2 cellular contexts compared by ENCODE assay signal in the genomic region with DNA sequence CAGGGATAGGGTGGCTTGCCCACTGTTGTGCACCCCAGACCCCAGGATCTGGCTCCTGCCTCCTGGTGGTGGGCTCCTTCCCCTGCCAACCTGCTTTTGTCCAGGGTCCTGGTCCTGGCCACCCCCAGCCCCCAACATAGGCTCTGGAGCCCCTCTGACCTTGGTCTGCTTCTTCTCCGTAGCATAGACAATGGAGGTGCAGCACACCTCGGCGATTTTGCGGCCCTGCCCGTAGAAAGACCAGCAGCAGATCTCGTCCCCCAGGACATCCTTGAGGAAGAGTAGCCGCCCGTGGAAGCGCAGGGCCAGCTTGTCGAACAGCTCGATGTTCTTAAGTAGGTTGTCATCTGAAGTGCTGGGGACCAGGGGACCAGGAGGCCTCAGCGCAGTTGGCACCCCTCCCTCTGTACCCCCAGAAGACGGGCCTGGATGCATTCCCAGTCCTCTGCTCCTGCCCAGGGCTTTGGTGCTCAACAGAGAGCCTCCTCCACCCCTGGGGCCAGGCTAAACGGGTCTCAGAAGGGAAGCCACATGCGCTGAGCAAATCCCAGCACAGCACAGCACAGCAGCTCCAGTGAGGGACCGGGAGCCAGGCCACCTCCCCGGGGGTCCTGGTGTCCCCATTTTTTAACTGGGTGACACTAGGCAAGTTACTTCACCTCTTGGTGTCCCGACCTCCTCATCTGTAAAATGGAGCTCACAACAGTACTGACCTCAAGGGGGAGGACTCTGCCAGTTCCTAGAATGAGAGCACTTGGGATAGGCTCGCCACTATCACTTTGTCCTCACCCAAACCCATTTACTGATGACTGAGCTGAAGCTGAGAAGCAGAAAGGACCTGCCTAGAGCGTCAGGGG.
A peak's percentile ranks its signal among the peaks of the same experiment; 100 is the strongest.
TF ChIP-seq lines count a peak whose summit lies in the region.

No MANE protein-coding gene starts in this region.

TF ChIP-seq in WTC11, 78 proteins besides CTCF, POLR2A, EP300 and RAD21:
- TF ChIP-seq SMAD4 (CRISPR knock-in tag; IDR thresholded peaks at IDR 0.05), result no peak
- TF ChIP-seq TCF7 (CRISPR knock-in tag; IDR thresholded peaks at IDR 0.05; ENCODE audit: low read depth), result no peak
- TF ChIP-seq, protein P1, sequence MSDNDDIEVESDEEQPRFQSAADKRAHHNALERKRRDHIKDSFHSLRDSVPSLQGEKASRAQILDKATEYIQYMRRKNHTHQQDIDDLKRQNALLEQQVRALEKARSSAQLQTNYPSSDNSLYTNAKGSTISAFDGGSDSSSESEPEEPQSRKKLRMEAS (CRISPR knock-in tag; IDR thresholded peaks at IDR 0.05), result no peak
- TF ChIP-seq, protein P2, sequence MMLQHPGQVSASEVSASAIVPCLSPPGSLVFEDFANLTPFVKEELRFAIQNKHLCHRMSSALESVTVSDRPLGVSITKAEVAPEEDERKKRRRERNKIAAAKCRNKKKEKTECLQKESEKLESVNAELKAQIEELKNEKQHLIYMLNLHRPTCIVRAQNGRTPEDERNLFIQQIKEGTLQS (CRISPR knock-in tag; conservative IDR thresholded peaks at IDR 0.05), result no peak
- no peak for TF ChIP-seq GTF2I (CRISPR knock-in tag; conservative IDR thresholded peaks at IDR 0.05)
- no peak for TF ChIP-seq ELF4 (CRISPR knock-in tag; IDR thresholded peaks at IDR 0.05; ENCODE audit: low read depth)
- no peak for TF ChIP-seq TEAD4 (CRISPR knock-in tag; IDR thresholded peaks at IDR 0.05)
- TF ChIP-seq IRF2 (CRISPR knock-in tag; IDR thresholded peaks at IDR 0.05; ENCODE audit: borderline replicate concordance, low read depth), result no peak
- no peak for TF ChIP-seq CREM (CRISPR knock-in tag; IDR thresholded peaks at IDR 0.05)
- TF ChIP-seq, protein P3, sequence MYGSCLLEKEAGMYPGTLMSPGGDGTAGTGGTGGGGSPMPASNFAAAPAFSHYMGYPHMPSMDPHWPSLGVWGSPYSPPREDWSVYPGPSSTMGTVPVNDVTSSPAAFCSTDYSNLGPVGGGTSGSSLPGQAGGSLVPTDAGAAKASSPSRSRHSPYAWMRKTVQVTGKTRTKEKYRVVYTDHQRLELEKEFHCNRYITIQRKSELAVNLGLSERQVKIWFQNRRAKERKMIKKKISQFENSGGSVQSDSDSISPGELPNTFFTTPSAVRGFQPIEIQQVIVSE (CRISPR knock-in tag; IDR thresholded peaks at IDR 0.05; ENCODE audit: borderline replicate concordance), result no peak
- no peak for TF ChIP-seq GABPB1 (CRISPR knock-in tag; IDR thresholded peaks at IDR 0.05)

TF ChIP-seq in HepG2, 621 proteins besides CTCF, POLR2A, EP300 and RAD21:
- TF ChIP-seq ZNF629 (CRISPR knock-in tag; conservative IDR thresholded peaks at IDR 0.05) (peak; percentile 61), RBM22 (optimal IDR thresholded peaks at IDR 0.05; ENCODE audit: low read length) (peak; percentile 18), AGO2 (optimal IDR thresholded peaks at IDR 0.05; ENCODE audit: low read depth, low read length) (peak; percentile 34), ZNF263 (CRISPR knock-in tag; IDR thresholded peaks at IDR 0.05) (0 out of 2 replicates have a peak, but pooled peaks have one; percentile 39), ZC3H13 (CRISPR knock-in tag; IDR thresholded peaks at IDR 0.05) (peak; percentile 61; the same call in 1 of the 2 replicates)
- TF ChIP-seq, protein P4, sequence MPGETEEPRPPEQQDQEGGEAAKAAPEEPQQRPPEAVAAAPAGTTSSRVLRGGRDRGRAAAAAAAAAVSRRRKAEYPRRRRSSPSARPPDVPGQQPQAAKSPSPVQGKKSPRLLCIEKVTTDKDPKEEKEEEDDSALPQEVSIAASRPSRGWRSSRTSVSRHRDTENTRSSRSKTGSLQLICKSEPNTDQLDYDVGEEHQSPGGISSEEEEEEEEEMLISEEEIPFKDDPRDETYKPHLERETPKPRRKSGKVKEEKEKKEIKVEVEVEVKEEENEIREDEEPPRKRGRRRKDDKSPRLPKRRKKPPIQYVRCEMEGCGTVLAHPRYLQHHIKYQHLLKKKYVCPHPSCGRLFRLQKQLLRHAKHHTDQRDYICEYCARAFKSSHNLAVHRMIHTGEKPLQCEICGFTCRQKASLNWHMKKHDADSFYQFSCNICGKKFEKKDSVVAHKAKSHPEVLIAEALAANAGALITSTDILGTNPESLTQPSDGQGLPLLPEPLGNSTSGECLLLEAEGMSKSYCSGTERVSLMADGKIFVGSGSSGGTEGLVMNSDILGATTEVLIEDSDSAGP (CRISPR knock-in tag; IDR thresholded peaks at IDR 0.05; ENCODE audit: borderline replicate concordance), result peak; percentile 48; the same call in 1 of the 2 replicates
- TF ChIP-seq, protein P5, sequence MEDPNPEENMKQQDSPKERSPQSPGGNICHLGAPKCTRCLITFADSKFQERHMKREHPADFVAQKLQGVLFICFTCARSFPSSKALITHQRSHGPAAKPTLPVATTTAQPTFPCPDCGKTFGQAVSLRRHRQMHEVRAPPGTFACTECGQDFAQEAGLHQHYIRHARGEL (CRISPR knock-in tag; IDR thresholded peaks at IDR 0.05), result no peak
- TF ChIP-seq, protein P6, sequence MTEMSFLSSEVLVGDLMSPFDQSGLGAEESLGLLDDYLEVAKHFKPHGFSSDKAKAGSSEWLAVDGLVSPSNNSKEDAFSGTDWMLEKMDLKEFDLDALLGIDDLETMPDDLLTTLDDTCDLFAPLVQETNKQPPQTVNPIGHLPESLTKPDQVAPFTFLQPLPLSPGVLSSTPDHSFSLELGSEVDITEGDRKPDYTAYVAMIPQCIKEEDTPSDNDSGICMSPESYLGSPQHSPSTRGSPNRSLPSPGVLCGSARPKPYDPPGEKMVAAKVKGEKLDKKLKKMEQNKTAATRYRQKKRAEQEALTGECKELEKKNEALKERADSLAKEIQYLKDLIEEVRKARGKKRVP (CRISPR knock-in tag; IDR thresholded peaks at IDR 0.05), result no peak
TF ChIP-seq in HepG2: peak in this region for 6.
